8 cellular contexts compared by ENCODE assay signal in the genomic region with DNA sequence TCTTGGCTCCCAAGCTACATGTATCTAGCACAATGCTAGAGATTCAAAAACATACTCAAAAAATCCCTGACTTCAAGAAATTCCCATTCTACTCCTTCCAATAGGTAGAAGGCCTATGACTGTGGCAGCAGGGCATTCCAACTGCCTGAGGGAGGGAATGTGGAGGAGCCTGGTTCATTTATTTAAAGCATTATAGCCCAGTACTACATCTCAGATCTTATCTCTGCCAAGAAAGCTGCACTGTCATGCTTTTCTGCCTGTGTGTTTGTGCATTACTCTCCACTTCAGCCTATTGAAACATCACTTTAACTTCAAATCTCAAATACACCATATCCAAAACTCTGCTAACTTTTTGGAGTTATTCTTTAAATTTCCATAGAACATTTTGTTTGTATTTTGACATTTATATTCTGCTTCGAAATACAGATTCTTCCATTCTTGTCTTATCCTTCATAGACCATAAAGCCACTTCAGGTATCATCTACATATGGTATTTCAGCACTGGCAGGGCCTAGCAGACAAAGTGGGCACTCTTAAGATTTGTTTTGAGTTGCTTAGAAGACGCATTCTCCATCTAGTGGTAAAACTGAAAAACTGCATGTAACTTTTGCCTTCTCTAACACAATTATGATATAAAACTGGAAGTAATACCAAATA. TPM values are rescaled to one million over a fixed set of nuclear protein-coding genes. Genes with fewer than 3 reads are reported as not detected.
DNase-seq lines count a peak whose midpoint lies in the region; ATAC-seq and TF ChIP-seq lines count a peak whose summit lies in the region.

No MANE protein-coding gene starts in this region.

- H4K12ac ChIP-seq in trophoblast cell (ENCODE audit: low read depth, low read length): no peak overlapping the region

- no peak overlapping the region for H2AFZ ChIP-seq in trophoblast cell (ENCODE audit: insufficient read depth, low read length, poor library complexity)

- no peak overlapping the region for H2AK5ac ChIP-seq in trophoblast cell (ENCODE audit: low read length)

- POLR2A ChIA-PET in T-cell (lab: Charles Lee): no interaction called here

- H3K4me3 Mint-ChIP-seq in T-cell: no peak overlapping the region

- no peak overlapping the region for H3K27ac ChIP-seq in trophoblast cell (ENCODE audit: low read depth, low read length)

- no peak overlapping the region for H3K14ac ChIP-seq in trophoblast cell (ENCODE audit: low read length)

- ATAC-seq in GM18502 (IDR thresholded peaks at IDR 0.05; ENCODE audit: poor library complexity, unreplicated experiment) (peak; percentile 66), T-cell (replicated peaks in 1 of 4) (peak; percentile 56 to 70 (median 64)), HG03196 (IDR thresholded peaks at IDR 0.05; ENCODE audit: unreplicated experiment) (no peak)

- H3K4me1 ChIP-seq in trophoblast cell (ENCODE audit: control insufficient read depth in 1 of 2, insufficient read depth in 2 of 2, low read length in 2 of 2): peaks cover 0 to 8% of the 10 kb centered on the region in 2 experiments

- no peak overlapping the region for H3K23ac ChIP-seq in trophoblast cell (ENCODE audit: low read length)

- peaks cover 7% of the 10 kb centered on the region for H3K79me1 ChIP-seq in trophoblast cell (ENCODE audit: low read length)

- no peak overlapping the region for H4K91ac ChIP-seq in trophoblast cell (ENCODE audit: low read depth, low read length)

- no peak overlapping the region for H4K8ac ChIP-seq in trophoblast cell (ENCODE audit: low read depth, low read length)

- H3K4me1 Mint-ChIP-seq in T-cell: peaks cover 0 to 3% (median 3%) of the 10 kb centered on the region in 3 donors

- H3K36me3 Mint-ChIP-seq in T-cell: no peaks in the 10 kb centered on the region

- H3K4ac ChIP-seq in trophoblast cell (ENCODE audit: low read depth, low read length): no peak overlapping the region

- WGBS in trophoblast cell (ENCODE audit: extremely low coverage, insufficient coverage, insufficient read length): no CpG with 5 or more reads among the region's 2 CpGs

- H3K36me3 ChIP-seq in trophoblast cell (ENCODE audit: control insufficient read depth in 1 of 2, insufficient read depth in 2 of 2, low read length in 2 of 2): no peaks in the 10 kb centered on the region

- no peak overlapping the region for H2BK120ac ChIP-seq in trophoblast cell (ENCODE audit: insufficient read depth, low read length, poor library complexity)

- H3K4me3 ChIP-seq in fibroblast of pulmonary artery (replicated peaks; ENCODE audit: low read depth, low read length) (no peak overlapping the region), trophoblast cell (ENCODE audit: low read depth, low read length) (no peak overlapping the region)

- no peaks in the 10 kb centered on the region for H3K27me3 Mint-ChIP-seq in T-cell

- DNase-seq in CD1c-positive myeloid dendritic cell (ENCODE audit: extremely low spot score) (peak; percentile 39), Kasumi-1 (lab: John Stamatoyannopoulos, UW) (peak; percentile 79 to 85), T-cell (peak in 5 of 34 experiments; percentile 3 to 18 (median 7)), fibroblast of pulmonary artery (ENCODE audit: low read depth) (peak; percentile 73), trophoblast cell (peak; percentile 93 to 95)
- DNase-seq in activated effector memory CD4-positive, alpha-beta T cell treated with anti-CD3 and anti-CD28 coated beads, Interleukin-2, amount 50 U/mL, for 16 hours: no peak

- CTCF ChIA-PET in T-cell (lab: Charles Lee): interaction anchor here (0.6 to 1.6 kb wide), 6 partner anchors 25 to 202 kb away, joined by 3 to 6 read pairs (median 3); no protein-coding TSS in a partner anchor

- no peaks in the 10 kb centered on the region for H3K27me3 ChIP-seq in trophoblast cell (ENCODE audit: insufficient read depth, low read length)

- H3K9ac ChIP-seq in trophoblast cell (ENCODE audit: low read length): no peak overlapping the region

- peak overlapping the region in 1 of 2 donors; percentile 3 for H3K27ac Mint-ChIP-seq in T-cell

- H3K79me2 ChIP-seq in trophoblast cell (ENCODE audit: control insufficient read depth, insufficient read depth, low read length, poor library complexity): no peaks in the 10 kb centered on the region

- no peaks in the 10 kb centered on the region for H3K9me3 Mint-ChIP-seq in T-cell

- peaks cover 2% of the 10 kb centered on the region for H3K9me3 ChIP-seq in trophoblast cell (ENCODE audit: insufficient read depth, low read depth, low read length)

- H2BK12ac ChIP-seq in trophoblast cell (ENCODE audit: low read length): no peak overlapping the region

- no peak overlapping the region for H3K18ac ChIP-seq in trophoblast cell (ENCODE audit: low read length)

- peak; percentile 77 for TF ChIP-seq CTCF in fibroblast of pulmonary artery (IDR thresholded peaks at IDR 0.05; ENCODE audit: low read length, missing control alignments)

- no peak overlapping the region for H3K4me2 ChIP-seq in trophoblast cell (ENCODE audit: low read length)

- no peak overlapping the region for H2BK5ac ChIP-seq in trophoblast cell (ENCODE audit: low read depth, low read length, poor library complexity)

RNA-seq across cellular contexts. Expression of a gene that starts 59.1 kb away (rescaled TPM):
- total RNA-seq in T-cell: 1 to 10 TPM; 2.2 to 8.6 (median 5.1) TPM
- polyA plus RNA-seq in trophoblast cell (2013): 10.1 and 10.8 TPM in 2 replicates
